2 cellular contexts compared by ENCODE assay signal in the genomic region with DNA sequence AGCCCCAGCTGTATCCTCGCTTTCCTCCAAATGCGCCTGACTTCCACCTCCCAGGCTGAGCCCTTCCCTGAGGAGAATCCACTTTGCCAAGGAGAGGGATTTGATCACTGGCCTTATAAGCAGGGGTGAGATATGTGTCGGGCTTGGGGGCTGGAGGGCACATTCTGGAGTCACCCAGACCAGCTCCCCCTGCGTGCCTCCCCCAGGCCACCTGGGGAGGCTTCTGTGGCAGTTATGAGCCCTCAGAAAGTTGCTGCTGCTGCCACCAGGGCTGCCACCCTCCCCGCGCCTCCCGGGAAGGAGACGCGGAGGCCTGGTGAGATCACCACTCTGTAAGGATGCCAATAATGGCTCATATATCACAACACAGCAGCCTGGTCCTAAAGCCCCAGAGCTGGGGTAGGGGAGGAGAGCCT.
TF ChIP-seq lines count a peak whose summit lies in the region.

No MANE protein-coding gene starts in this region.

TF ChIP-seq in HEK293, 187 proteins besides CTCF, POLR2A, EP300 and RAD21 (continued from another document and continues in another):
- TF ChIP-seq, protein P1, sequence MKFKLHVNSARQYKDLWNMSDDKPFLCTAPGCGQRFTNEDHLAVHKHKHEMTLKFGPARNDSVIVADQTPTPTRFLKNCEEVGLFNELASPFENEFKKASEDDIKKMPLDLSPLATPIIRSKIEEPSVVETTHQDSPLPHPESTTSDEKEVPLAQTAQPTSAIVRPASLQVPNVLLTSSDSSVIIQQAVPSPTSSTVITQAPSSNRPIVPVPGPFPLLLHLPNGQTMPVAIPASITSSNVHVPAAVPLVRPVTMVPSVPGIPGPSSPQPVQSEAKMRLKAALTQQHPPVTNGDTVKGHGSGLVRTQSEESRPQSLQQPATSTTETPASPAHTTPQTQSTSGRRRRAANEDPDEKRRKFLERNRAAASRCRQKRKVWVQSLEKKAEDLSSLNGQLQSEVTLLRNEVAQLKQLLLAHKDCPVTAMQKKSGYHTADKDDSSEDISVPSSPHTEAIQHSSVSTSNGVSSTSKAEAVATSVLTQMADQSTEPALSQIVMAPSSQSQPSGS (tag by site-specific recombination; IDR thresholded peaks at IDR 0.05; ENCODE audit: low read depth): 0 out of 2 replicates have a peak, but pooled peaks have one; percentile 20
- TF ChIP-seq OSR2 (tag by site-specific recombination; IDR thresholded peaks at IDR 0.05) (peak; percentile 82), ZIC2 (tag by site-specific recombination; IDR thresholded peaks at IDR 0.05) (peak; percentile 83), ZNF350 (tag by site-specific recombination; IDR thresholded peaks at IDR 0.05) (no peak), SALL2 (tag by site-specific recombination; IDR thresholded peaks at IDR 0.05; ENCODE audit: borderline replicate concordance) (no peak), ZNF132 (tag by site-specific recombination; IDR thresholded peaks at IDR 0.05; ENCODE audit: borderline replicate concordance) (no peak), ZXDB (tag by site-specific recombination; IDR thresholded peaks at IDR 0.05) (no peak), ZNF623 (tag by site-specific recombination; IDR thresholded peaks at IDR 0.05) (no peak), ZNF561 (tag by site-specific recombination; IDR thresholded peaks at IDR 0.05; ENCODE audit: borderline replicate concordance) (peak; percentile 88; the same call in 1 of the 2 replicates), ZNF114 (tag by site-specific recombination; IDR thresholded peaks at IDR 0.05) (no peak), ZNF433 (tag by site-specific recombination; IDR thresholded peaks at IDR 0.05; ENCODE audit: low read depth) (no peak), ZNF600 (tag by site-specific recombination; IDR thresholded peaks at IDR 0.05) (0 out of 2 replicates have a peak, but pooled peaks have one; percentile 25), ZNF621 (tag by site-specific recombination; IDR thresholded peaks at IDR 0.05) (no peak), GLIS2 (tag by site-specific recombination; IDR thresholded peaks at IDR 0.05) (peak; percentile 85), ZNF660 (tag by site-specific recombination; IDR thresholded peaks at IDR 0.05) (peak; percentile 68; the same call in 1 of the 2 replicates), ZFHX2 (tag by site-specific recombination; conservative IDR thresholded peaks at IDR 0.05) (no peak), ZNF629 (tag by site-specific recombination; IDR thresholded peaks at IDR 0.05) (peak; percentile 36), GLIS1 (tag by site-specific recombination; IDR thresholded peaks at IDR 0.05) (peak; percentile 98)
- TF ChIP-seq, protein P2, sequence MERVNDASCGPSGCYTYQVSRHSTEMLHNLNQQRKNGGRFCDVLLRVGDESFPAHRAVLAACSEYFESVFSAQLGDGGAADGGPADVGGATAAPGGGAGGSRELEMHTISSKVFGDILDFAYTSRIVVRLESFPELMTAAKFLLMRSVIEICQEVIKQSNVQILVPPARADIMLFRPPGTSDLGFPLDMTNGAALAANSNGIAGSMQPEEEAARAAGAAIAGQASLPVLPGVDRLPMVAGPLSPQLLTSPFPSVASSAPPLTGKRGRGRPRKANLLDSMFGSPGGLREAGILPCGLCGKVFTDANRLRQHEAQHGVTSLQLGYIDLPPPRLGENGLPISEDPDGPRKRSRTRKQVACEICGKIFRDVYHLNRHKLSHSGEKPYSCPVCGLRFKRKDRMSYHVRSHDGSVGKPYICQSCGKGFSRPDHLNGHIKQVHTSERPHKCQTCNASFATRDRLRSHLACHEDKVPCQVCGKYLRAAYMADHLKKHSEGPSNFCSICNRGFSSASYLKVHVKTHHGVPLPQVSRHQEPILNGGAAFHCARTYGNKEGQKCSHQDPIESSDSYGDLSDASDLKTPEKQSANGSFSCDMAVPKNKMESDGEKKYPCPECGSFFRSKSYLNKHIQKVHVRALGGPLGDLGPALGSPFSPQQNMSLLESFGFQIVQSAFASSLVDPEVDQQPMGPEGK (tag by site-specific recombination; IDR thresholded peaks at IDR 0.05): peak; percentile 79
- TF ChIP-seq, protein P3, sequence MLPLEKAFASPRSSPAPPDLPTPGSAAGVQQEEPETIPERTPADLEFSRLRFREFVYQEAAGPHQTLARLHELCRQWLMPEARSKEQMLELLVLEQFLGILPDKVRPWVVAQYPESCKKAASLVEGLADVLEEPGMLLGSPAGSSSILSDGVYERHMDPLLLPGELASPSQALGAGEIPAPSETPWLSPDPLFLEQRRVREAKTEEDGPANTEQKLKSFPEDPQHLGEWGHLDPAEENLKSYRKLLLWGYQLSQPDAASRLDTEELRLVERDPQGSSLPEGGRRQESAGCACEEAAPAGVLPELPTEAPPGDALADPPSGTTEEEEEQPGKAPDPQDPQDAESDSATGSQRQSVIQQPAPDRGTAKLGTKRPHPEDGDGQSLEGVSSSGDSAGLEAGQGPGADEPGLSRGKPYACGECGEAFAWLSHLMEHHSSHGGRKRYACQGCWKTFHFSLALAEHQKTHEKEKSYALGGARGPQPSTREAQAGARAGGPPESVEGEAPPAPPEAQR (tag by site-specific recombination; IDR thresholded peaks at IDR 0.05): no peak
- TF ChIP-seq, protein P4, sequence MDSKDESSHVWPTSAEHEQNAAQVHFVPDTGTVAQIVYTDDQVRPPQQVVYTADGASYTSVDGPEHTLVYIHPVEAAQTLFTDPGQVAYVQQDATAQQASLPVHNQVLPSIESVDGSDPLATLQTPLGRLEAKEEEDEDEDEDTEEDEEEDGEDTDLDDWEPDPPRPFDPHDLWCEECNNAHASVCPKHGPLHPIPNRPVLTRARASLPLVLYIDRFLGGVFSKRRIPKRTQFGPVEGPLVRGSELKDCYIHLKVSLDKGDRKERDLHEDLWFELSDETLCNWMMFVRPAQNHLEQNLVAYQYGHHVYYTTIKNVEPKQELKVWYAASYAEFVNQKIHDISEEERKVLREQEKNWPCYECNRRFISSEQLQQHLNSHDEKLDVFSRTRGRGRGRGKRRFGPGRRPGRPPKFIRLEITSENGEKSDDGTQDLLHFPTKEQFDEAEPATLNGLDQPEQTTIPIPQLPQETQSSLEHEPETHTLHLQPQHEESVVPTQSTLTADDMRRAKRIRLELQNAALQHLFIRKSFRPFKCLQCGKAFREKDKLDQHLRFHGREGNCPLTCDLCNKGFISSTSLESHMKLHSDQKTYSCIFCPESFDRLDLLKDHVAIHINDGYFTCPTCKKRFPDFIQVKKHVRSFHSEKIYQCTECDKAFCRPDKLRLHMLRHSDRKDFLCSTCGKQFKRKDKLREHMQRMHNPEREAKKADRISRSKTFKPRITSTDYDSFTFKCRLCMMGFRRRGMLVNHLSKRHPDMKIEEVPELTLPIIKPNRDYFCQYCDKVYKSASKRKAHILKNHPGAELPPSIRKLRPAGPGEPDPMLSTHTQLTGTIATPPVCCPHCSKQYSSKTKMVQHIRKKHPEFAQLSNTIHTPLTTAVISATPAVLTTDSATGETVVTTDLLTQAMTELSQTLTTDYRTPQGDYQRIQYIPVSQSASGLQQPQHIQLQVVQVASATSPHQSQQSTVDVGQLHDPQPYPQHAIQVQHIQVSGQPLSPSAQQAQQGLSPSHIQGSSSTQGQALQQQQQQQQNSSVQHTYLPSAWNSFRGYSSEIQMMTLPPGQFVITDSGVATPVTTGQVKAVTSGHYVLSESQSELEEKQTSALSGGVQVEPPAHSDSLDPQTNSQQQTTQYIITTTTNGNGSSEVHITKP (tag by site-specific recombination; IDR thresholded peaks at IDR 0.05): peak; percentile 98

TF ChIP-seq in SK-N-SH treated with all-trans-retinoic acid at 6 μM for 48 hours, 23 proteins besides CTCF, POLR2A, EP300 and RAD21 (continued from another document):
- TF ChIP-seq, protein P2 (CRISPR knock-in tag; IDR thresholded peaks at IDR 0.05; ENCODE audit: borderline replicate concordance): no peak
- TF ChIP-seq OSR1 (CRISPR knock-in tag; IDR thresholded peaks at IDR 0.05) (no peak), ZNF70 (CRISPR knock-in tag; IDR thresholded peaks at IDR 0.05) (no peak), ISL1 (CRISPR knock-in tag; IDR thresholded peaks at IDR 0.05) (no peak), TCF4 (CRISPR knock-in tag; IDR thresholded peaks at IDR 0.05; ENCODE audit: borderline replicate concordance) (0 out of 2 replicates have a peak, but pooled peaks have one; percentile 5), ZNF8 (CRISPR knock-in tag; IDR thresholded peaks at IDR 0.05) (no peak), PPARA (CRISPR knock-in tag; IDR thresholded peaks at IDR 0.05; ENCODE audit: borderline replicate concordance) (no peak), ZFP30 (CRISPR knock-in tag; IDR thresholded peaks at IDR 0.05) (no peak)
- TF ChIP-seq, protein P5, sequence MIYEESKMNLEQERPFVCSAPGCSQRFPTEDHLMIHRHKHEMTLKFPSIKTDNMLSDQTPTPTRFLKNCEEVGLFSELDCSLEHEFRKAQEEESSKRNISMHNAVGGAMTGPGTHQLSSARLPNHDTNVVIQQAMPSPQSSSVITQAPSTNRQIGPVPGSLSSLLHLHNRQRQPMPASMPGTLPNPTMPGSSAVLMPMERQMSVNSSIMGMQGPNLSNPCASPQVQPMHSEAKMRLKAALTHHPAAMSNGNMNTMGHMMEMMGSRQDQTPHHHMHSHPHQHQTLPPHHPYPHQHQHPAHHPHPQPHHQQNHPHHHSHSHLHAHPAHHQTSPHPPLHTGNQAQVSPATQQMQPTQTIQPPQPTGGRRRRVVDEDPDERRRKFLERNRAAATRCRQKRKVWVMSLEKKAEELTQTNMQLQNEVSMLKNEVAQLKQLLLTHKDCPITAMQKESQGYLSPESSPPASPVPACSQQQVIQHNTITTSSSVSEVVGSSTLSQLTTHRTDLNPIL (CRISPR knock-in tag; IDR thresholded peaks at IDR 0.05; ENCODE audit: low read depth): peak; percentile 68; the same call in 1 of the 2 replicates
